9 cellular contexts compared by ENCODE assay signal in genomic region chr5:102971693-102972293, GRCh38.
DNase-seq lines count a peak whose midpoint lies in the region; ATAC-seq, FAIRE-seq and TF ChIP-seq lines count a peak whose summit lies in the region.
"Had no signal": no experiment of that assay in that cellular context is flagged by ENCODE, and none has a peak within 500 bp of the region (broad histone marks: within the 10 kb centered on the region; RNA-seq: fewer than 3 reads in every experiment).

No MANE protein-coding gene starts in this region.

- H3K9me3 Mint-ChIP-seq in T-helper 2 cell treated with Interferon-gamma antibody and Interleukin-4, amounts not matched to agents 5 μg/mL and 100 μg/mL, for 36 hours = no peaks in the 10 kb centered on the region
- H3K9me3 Mint-ChIP-seq: stimulated activated naive CD8-positive, alpha-beta T cell treated with anti-CD3 and anti-CD28 coated beads, Interleukin-15, Interleukin-2, amounts not matched to agents 100 ng/mL and 50 ng/mL, for 24 hours had no signal

- peaks cover 5% of the 10 kb centered on the region for H3K4me1 Mint-ChIP-seq in T-helper 2 cell treated with Interferon-gamma antibody and Interleukin-4, amounts not matched to agents 5 μg/mL and 100 μg/mL, for 36 hours (ENCODE audit: low read depth)

- no peaks in the 10 kb centered on the region for H3K27me3 Mint-ChIP-seq in T-helper 2 cell treated with Interferon-gamma antibody and Interleukin-4, amounts not matched to agents 5 μg/mL and 100 μg/mL, for 36 hours (ENCODE audit: low read depth)
- H3K27me3 Mint-ChIP-seq: stimulated activated naive CD8-positive, alpha-beta T cell treated with anti-CD3 and anti-CD28 coated beads, Interleukin-15, Interleukin-2, amounts not matched to agents 100 ng/mL and 50 ng/mL, for 24 hours had no signal

- ATAC-seq in GM18909 (IDR thresholded peaks at IDR 0.05; ENCODE audit: poor library complexity, unreplicated experiment) = peak; percentile 58
- no peak for ATAC-seq in GM18873 (IDR thresholded peaks at IDR 0.05; ENCODE audit: low FRiP score, unreplicated experiment)

- no peaks in the 10 kb centered on the region for H3K36me3 Mint-ChIP-seq in T-helper 2 cell treated with Interferon-gamma antibody and Interleukin-4, amounts not matched to agents 5 μg/mL and 100 μg/mL, for 36 hours (ENCODE audit: low read depth)

- no peak overlapping the region for H3K4me3 Mint-ChIP-seq in T-helper 2 cell treated with Interferon-gamma antibody and Interleukin-4, amounts not matched to agents 5 μg/mL and 100 μg/mL, for 36 hours
- H3K4me3 Mint-ChIP-seq: stimulated activated naive CD8-positive, alpha-beta T cell treated with anti-CD3 and anti-CD28 coated beads, Interleukin-15, Interleukin-2, amounts not matched to agents 100 ng/mL and 50 ng/mL, for 24 hours had no signal

- no peak overlapping the region for H3K27ac Mint-ChIP-seq in T-helper 2 cell treated with Interferon-gamma antibody and Interleukin-4, amounts not matched to agents 5 μg/mL and 100 μg/mL, for 36 hours
- H3K27ac Mint-ChIP-seq: stimulated activated naive CD8-positive, alpha-beta T cell treated with anti-CD3 and anti-CD28 coated beads, Interleukin-15, Interleukin-2, amounts not matched to agents 100 ng/mL and 50 ng/mL, for 24 hours had no signal

- peak; percentile 82 for FAIRE-seq in endometrium (lab: Jason Lieb, UNC)

- TF ChIP-seq CTCF in AG09319 (IDR thresholded peaks at IDR 0.05; ENCODE audit: low read depth, low read length) = peak; percentile 57

- peak; percentile 15 for DNase-seq in AG09319 (ENCODE audit: extremely low read depth, low read depth)
- peak; percentile 2 for DNase-seq in NCI-H1105 (lab: John Stamatoyannopoulos, UW)
- DNase-seq in non-pigmented ciliary epithelial cell (ENCODE audit: low read depth) = peak; percentile 28
- no peak for DNase-seq in T-helper 2 cell treated with Interferon-gamma antibody and Interleukin-4, amounts not matched to agents 5 μg/mL and 100 μg/mL, for 36 hours (ENCODE audit: low spot score)
- DNase-seq in GDM1 (lab: John Stamatoyannopoulos, UW) = no peak

Comparison
In these comparisons a context has a peak if more than half of its experiments do, and no peak if none do; other contexts are left out.
1. DNase-seq: peak in AG09319 (single experiment), NCI-H1105 (single experiment) and non-pigmented ciliary epithelial cell (single experiment); none in T-helper 2 cell treated with Interferon-gamma antibody and Interleukin-4, amounts not matched to agents 5 μg/mL and 100 μg/mL, for 36 hours (single experiment) and GDM1 (single experiment).